8 cellular contexts compared by ENCODE assay signal in genomic region chr12:40336573-40337199, GRCh38.
A peak's percentile ranks its signal among the peaks of the same experiment; 100 is the strongest.
DNase-seq lines count a peak whose midpoint lies in the region; ATAC-seq and TF ChIP-seq lines count a peak whose summit lies in the region.

No MANE protein-coding gene starts in this region.

- TF ChIP-seq CTCF in GM10266 (IDR thresholded peaks at IDR 0.05; ENCODE audit: control insufficient read depth, insufficient read depth, low read depth, missing control alignments) (peak; percentile 39), RWPE1 (conservative IDR thresholded peaks at IDR 0.05; ENCODE audit: low read depth) (peak; percentile 50)
- no peak for TF ChIP-seq CTCF in activated CD8-positive, alpha-beta T cell treated with anti-CD3 and anti-CD28 coated beads for 36 hours (IDR thresholded peaks at IDR 0.05)

- peak; percentile 76 for ATAC-seq in HG02938 (IDR thresholded peaks at IDR 0.05; ENCODE audit: unreplicated experiment)
- no peak for ATAC-seq in activated CD8-positive, alpha-beta T cell treated with anti-CD3 and anti-CD28 coated beads for 36 hours

- no peaks in the 10 kb centered on the region for H3K4me1 Mint-ChIP-seq in activated CD8-positive, alpha-beta T cell treated with anti-CD3 and anti-CD28 coated beads for 36 hours (ENCODE audit: low read depth)

- H3K27ac Mint-ChIP-seq in activated CD8-positive, alpha-beta T cell treated with anti-CD3 and anti-CD28 coated beads for 36 hours, result no peak overlapping the region

- H3K27me3 Mint-ChIP-seq in activated CD8-positive, alpha-beta T cell treated with anti-CD3 and anti-CD28 coated beads for 36 hours, result no peaks in the 10 kb centered on the region

- CTCF ChIA-PET in RWPE1 (lab: Yijun Ruan, JAX), result no interaction called here
- CTCF ChIA-PET in activated CD8-positive, alpha-beta T cell treated with anti-CD3 and anti-CD28 coated beads for 36 hours (lab: Charles Lee), result interaction anchor here (1.2 kb wide), 1 partner anchor 9 kb away, joined by 3 read pairs; no protein-coding TSS in a partner anchor

- POLR2A ChIA-PET in RWPE1 (lab: Yijun Ruan, JAX; ENCODE audit: low non-redundant PET), result no interaction called here
- POLR2A ChIA-PET in activated CD8-positive, alpha-beta T cell treated with anti-CD3 and anti-CD28 coated beads for 36 hours (lab: Charles Lee), result no interaction called here

- no peaks in the 10 kb centered on the region for H3K9me3 Mint-ChIP-seq in activated CD8-positive, alpha-beta T cell treated with anti-CD3 and anti-CD28 coated beads for 36 hours

- no peaks in the 10 kb centered on the region for H3K36me3 Mint-ChIP-seq in activated CD8-positive, alpha-beta T cell treated with anti-CD3 and anti-CD28 coated beads for 36 hours (ENCODE audit: low read depth)

- H3K4me3 Mint-ChIP-seq in activated CD8-positive, alpha-beta T cell treated with anti-CD3 and anti-CD28 coated beads for 36 hours, result no peak overlapping the region

- intact Hi-C loops in activated CD8-positive, alpha-beta T cell treated with anti-CD3 and anti-CD28 coated beads for 36 hours (cut with micrococcal nuclease), result no loop called here

- DNase-seq in GM10266 (ENCODE audit: extremely low spot score), result peak; percentile 36
- peak; percentile 37 for DNase-seq in RWPE1 (ENCODE audit: low spot score)
- DNase-seq in iPS-NIHi11 (ENCODE audit: low spot score), result peak; percentile 54
- DNase-seq in activated CD8-positive, alpha-beta T cell treated with anti-CD3 and anti-CD28 coated beads for 36 hours, result no peak
- no peak for DNase-seq in effector CD4-positive, alpha-beta T cell
- DNase-seq in ureter (ENCODE audit: low spot score), result no peak
- no peak for DNase-seq in substantia nigra (lab: John Stamatoyannopoulos, UW)

- H3K27ac ChIP-seq in RWPE1, result no peak overlapping the region
- H3K27ac ChIP-seq in substantia nigra (ENCODE audit: low read depth, low read length, poor library complexity, severe bottlenecking), result no peak overlapping the region

Comparison
In these comparisons a context has a peak if more than half of its experiments do, and no peak if none do; other contexts are left out.
1. DNase-seq: peak in GM10266 (single experiment), RWPE1 (single experiment) and iPS-NIHi11 (single experiment); none in activated CD8-positive, alpha-beta T cell treated with anti-CD3 and anti-CD28 coated beads for 36 hours (single experiment), effector CD4-positive, alpha-beta T cell (single experiment), ureter (single experiment) and substantia nigra (0 of 49).